ENCODE assay signal across 21 cellular contexts in the genomic region with DNA sequence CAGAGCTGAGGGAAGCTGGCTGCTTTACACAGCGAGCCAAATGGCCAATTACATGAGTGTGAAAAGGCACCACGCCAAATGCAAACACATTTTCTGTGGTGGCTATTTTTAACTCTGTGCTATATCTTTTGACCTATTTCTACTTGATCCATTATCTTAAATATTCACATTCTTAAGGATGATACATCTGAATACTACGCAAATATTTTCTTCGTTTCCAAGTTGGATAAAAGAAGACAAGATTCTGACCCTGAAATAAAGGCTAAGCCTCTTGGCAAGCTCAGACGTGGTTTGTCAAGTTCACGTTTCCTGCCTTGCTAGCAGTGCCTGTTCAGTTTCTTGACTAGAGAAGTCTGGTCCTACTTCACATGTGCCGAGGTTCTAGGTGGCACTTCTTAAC.
DNase-seq lines count a peak whose midpoint lies in the region; ATAC-seq and TF ChIP-seq lines count a peak whose summit lies in the region.
"Had no signal": no experiment of that assay in that cellular context is flagged by ENCODE, and none has a peak within 500 bp of the region (broad histone marks: within the 10 kb centered on the region; RNA-seq: fewer than 3 reads in every experiment).

No MANE protein-coding gene starts in this region.

- DNase-seq in EL (peak; percentile 78), NCI-H69 (lab: John Stamatoyannopoulos, UW) (peak; percentile 26), fibroblast of gingiva (ENCODE audit: low read depth) (peak; percentile 80), GDM1 (lab: John Stamatoyannopoulos, UW) (no peak), neuronal stem cell (ENCODE audit: low spot score) (no peak), NCI-H2196 treated with DMSO at 0.1 percent for 48 hours (lab: John Stamatoyannopoulos, UW; ENCODE audit: unreplicated experiment) (no peak)
- DNase-seq: activated effector memory CD4-positive, alpha-beta T cell treated with Interleukin-2 at 50 U/mL for 16 hours; anterior cingulate cortex; DMS53; hippocampal formation; NCI-H1436 treated with DMSO at 0.1 percent for 48 hours; NCI-H2227 treated with DMSO at 0.1 percent for 48 hours; pancreas; SIG-M5 had no signal

- no peak overlapping the region for H3K27ac ChIP-seq in neuronal stem cell (replicated peaks; ENCODE audit: low read length)
- H3K27ac ChIP-seq: coronary artery, pancreas, skin epidermis, tibial nerve had no signal

- no peaks in the 10 kb centered on the region for H3K27me3 Mint-ChIP-seq in nephron (ENCODE audit: low read depth)

- H4K8ac ChIP-seq in neuronal stem cell (ENCODE audit: low read depth, low read length) = no peak overlapping the region

- H3K36me3 Mint-ChIP-seq in nephron (ENCODE audit: low read depth) = no peaks in the 10 kb centered on the region
- H3K36me3 Mint-ChIP-seq: CD14-positive monocyte had no signal

- WGBS in neuronal stem cell (ENCODE audit: extremely low coverage in 2 of 2, insufficient read length in 2 of 2, insufficient replicate concordance in 1 of 2), 2 donors = no CpG with 5 or more reads among the region's 7 CpGs

- no peak for TF ChIP-seq CTCF in nephron (IDR thresholded peaks at IDR 0.05; ENCODE audit: unreplicated experiment in 3 of 3)

- H3K23ac ChIP-seq in neuronal stem cell (ENCODE audit: low read depth, low read length, poor library complexity) = no peak overlapping the region

- peaks cover 0 to 10% of the 10 kb centered on the region in 2 donors for H3K4me1 ChIP-seq in neuronal stem cell (ENCODE audit: control insufficient read depth in 2 of 2, insufficient read depth in 1 of 2, low read depth in 1 of 2, low read length in 2 of 2)
- H3K4me1 ChIP-seq: pancreas had no signal

- no peaks in the 10 kb centered on the region for H3K36me3 ChIP-seq in neuronal stem cell (replicated peaks in 1 of 2; ENCODE audit: control insufficient read depth in 2 of 2, insufficient read depth in 2 of 2, low read length in 2 of 2)
- H3K36me3 ChIP-seq: pancreas, tibial nerve had no signal

- no peak overlapping the region for H2BK15ac ChIP-seq in neuronal stem cell (ENCODE audit: low read length)

- no peaks in the 10 kb centered on the region for H3K27me3 ChIP-seq in neuronal stem cell (ENCODE audit: control insufficient read depth in 3 of 3, insufficient read depth in 3 of 3, low read depth in 1 of 3, low read length in 3 of 3)
- H3K27me3 ChIP-seq: pancreas, tibial nerve had no signal

- H2BK120ac ChIP-seq in neuronal stem cell (ENCODE audit: low read depth, low read length) = no peak overlapping the region

- peaks cover 36% of the 10 kb centered on the region for H3K4me1 Mint-ChIP-seq in nephron
- H3K4me1 Mint-ChIP-seq: CD14-positive monocyte had no signal

- no peak overlapping the region for H3K9ac ChIP-seq in neuronal stem cell (ENCODE audit: low read depth, low read length, poor library complexity)

- no peak overlapping the region for H2BK5ac ChIP-seq in neuronal stem cell (ENCODE audit: low read length)

- no peak for ATAC-seq in GM19455 (IDR thresholded peaks at IDR 0.05; ENCODE audit: unreplicated experiment)
- ATAC-seq: activated CD4-positive, CD25-positive, alpha-beta regulatory T cell treated with anti-CD3 and anti-CD28 coated beads, Interleukin-2, amount 50 U/mL, for 24 hours had no signal

- no peak overlapping the region for H2BK12ac ChIP-seq in neuronal stem cell (ENCODE audit: low read length)

- no peaks in the 10 kb centered on the region for H3K79me1 ChIP-seq in neuronal stem cell (ENCODE audit: low read depth, low read length)

- no peak overlapping the region for H3K4ac ChIP-seq in neuronal stem cell (ENCODE audit: low read length)

- no peak overlapping the region for H3K18ac ChIP-seq in neuronal stem cell (ENCODE audit: low read length)

- H2AFZ ChIP-seq in neuronal stem cell (ENCODE audit: low read length) = no peak overlapping the region

- no peak overlapping the region for H3K4me3 ChIP-seq in neuronal stem cell (ENCODE audit: low read length in 2 of 2)
- H3K4me3 ChIP-seq: coronary artery, pancreas, skin epidermis, tibial nerve had no signal

- H3K9me3 ChIP-seq in neuronal stem cell (replicated peaks in 1 of 2; ENCODE audit: control insufficient read depth in 2 of 2, insufficient read depth in 1 of 2, low read depth in 1 of 2, low read length in 2 of 2) = peaks cover 0 to 3% of the 10 kb centered on the region in 2 donors
- H3K9me3 ChIP-seq: pancreas, tibial nerve had no signal

- no peak overlapping the region for H2AK5ac ChIP-seq in neuronal stem cell (ENCODE audit: low read depth, low read length)

- peak overlapping the region in 1 of 3 experiments; percentile 16 for H3K4me3 Mint-ChIP-seq in nephron
- H3K4me3 Mint-ChIP-seq: CD14-positive monocyte had no signal

- no peaks in the 10 kb centered on the region for H3K9me3 Mint-ChIP-seq in nephron

- H4K91ac ChIP-seq in neuronal stem cell (ENCODE audit: low read depth, low read length, poor library complexity) = no peak overlapping the region

- H3K14ac ChIP-seq in neuronal stem cell (ENCODE audit: low read length) = no peak overlapping the region

- H3K4me2 ChIP-seq in neuronal stem cell (ENCODE audit: insufficient read depth, low read length, poor library complexity, severe bottlenecking) = no peak overlapping the region

- peak overlapping the region; percentile 73 to 84 (median 83) for H3K27ac Mint-ChIP-seq in nephron
- H3K27ac Mint-ChIP-seq: CD14-positive monocyte had no signal

Comparison
In these comparisons a context has a peak if more than half of its experiments do, and no peak if none do; other contexts are left out.
1. DNase-seq: peak in EL (single experiment), NCI-H69 (single experiment) and fibroblast of gingiva (single experiment); none in GDM1 (single experiment), neuronal stem cell (single experiment) and NCI-H2196 treated with DMSO at 0.1 percent for 48 hours (single experiment).